ENCODE assay signal across 8 cellular contexts in genomic region chr3:138726042-138726441, GRCh38.
DNase-seq lines count a peak whose midpoint lies in the region; ATAC-seq and TF ChIP-seq lines count a peak whose summit lies in the region.
"Not testable (repeated sequence)": the region's sequence is repeated elsewhere in the genome, so short reads cannot be mapped to it uniquely, and the experiment has no call there.

No MANE protein-coding gene starts in this region.

- not testable (repeated sequence) for H3K4me2 ChIP-seq in GM23338, neural progenitor cell

- H4K20me1 ChIP-seq in GM23338 (replicated peaks; ENCODE audit: insufficient read depth); neural progenitor cell (ENCODE audit: low read depth): not testable (repeated sequence)

- not testable (repeated sequence) for H3K36me3 Mint-ChIP-seq in GM23338 (ENCODE audit: low read depth); neural progenitor cell
- peaks cover 10% of the 10 kb centered on the region for H3K36me3 Mint-ChIP-seq in activated naive CD8-positive, alpha-beta T cell treated with anti-CD3 and anti-CD28 coated beads for 36 hours

- not testable (repeated sequence) for H3K9me2 ChIP-seq in GM23338 (ENCODE audit: insufficient read depth)

- not testable (repeated sequence) for TF ChIP-seq POLR2A in heart left ventricle (IDR thresholded peaks at IDR 0.05)

- ATAC-seq in GM19025 (IDR thresholded peaks at IDR 0.05; ENCODE audit: low read depth, unreplicated experiment): peak; percentile 70
- ATAC-seq in GM23338: not testable (repeated sequence)
- ATAC-seq in HG03108 (IDR thresholded peaks at IDR 0.05; ENCODE audit: unreplicated experiment): peak; percentile 63
- peak; percentile 15 to 36 (median 23) for ATAC-seq in heart left ventricle

- not testable (repeated sequence) for TF ChIP-seq CTCF in GM23338 (conservative IDR thresholded peaks at IDR 0.05; ENCODE audit: low read depth in 2 of 2); heart left ventricle (IDR thresholded peaks at IDR 0.05); neural progenitor cell (IDR thresholded peaks at IDR 0.05)

- H3K27ac Mint-ChIP-seq in GM23338 (peak overlapping the region; percentile 49; the same call in 1 of the 2 replicates), neural progenitor cell (peak overlapping the region; percentile 35)
- H3K27ac Mint-ChIP-seq in activated naive CD8-positive, alpha-beta T cell treated with anti-CD3 and anti-CD28 coated beads for 36 hours: peak overlapping the region; percentile 9

- H3K27ac ChIP-seq in GM23338 (ENCODE audit: low read depth); neural progenitor cell: not testable (repeated sequence)
- peak overlapping the region in 1 of 12 donors; percentile 21 for H3K27ac ChIP-seq in heart left ventricle

- not testable (repeated sequence) for H3K27me3 Mint-ChIP-seq in GM23338 (ENCODE audit: insufficient read depth, low read depth, poor library complexity); activated naive CD8-positive, alpha-beta T cell treated with anti-CD3 and anti-CD28 coated beads for 36 hours; neural progenitor cell (ENCODE audit: insufficient read depth, low read depth)

- not testable (repeated sequence) for H3K9me3 Mint-ChIP-seq in GM23338; activated naive CD8-positive, alpha-beta T cell treated with anti-CD3 and anti-CD28 coated beads for 36 hours; neural progenitor cell

- H3K4me1 Mint-ChIP-seq in GM23338 (peaks cover 18% of the 10 kb centered on the region; the same call in 2 of the 3 replicates), neural progenitor cell (peaks cover 39% of the 10 kb centered on the region)
- H3K4me1 Mint-ChIP-seq in activated naive CD8-positive, alpha-beta T cell treated with anti-CD3 and anti-CD28 coated beads for 36 hours: peaks cover 19% of the 10 kb centered on the region

- 26 to 52% (median 45%) methylated on average over 2 of the region's 2 CpGs for WGBS in heart left ventricle, 4 donors

- intact Hi-C loops in heart left ventricle (cut with DNase I): not testable (repeated sequence)

- DNase-seq in CMK (ENCODE audit: low read depth) (peak; percentile 65), GM23338 (ENCODE audit: low spot score) (peak; percentile 11), OCI-M2 (lab: John Stamatoyannopoulos, UW; ENCODE audit: unreplicated experiment) (peak; percentile 66)
- DNase-seq in activated naive CD8-positive, alpha-beta T cell treated with anti-CD3 and anti-CD28 coated beads for 36 hours; heart left ventricle; neural progenitor cell (ENCODE audit: low spot score): not testable (repeated sequence)

- H3K4me3 Mint-ChIP-seq in GM23338; activated naive CD8-positive, alpha-beta T cell treated with anti-CD3 and anti-CD28 coated beads for 36 hours; neural progenitor cell: not testable (repeated sequence)

- not testable (repeated sequence) for H3K4me1 ChIP-seq in GM23338 (ENCODE audit: insufficient read depth)
- H3K4me1 ChIP-seq in heart left ventricle: peaks cover 0 to 20% (median 3%) of the 10 kb centered on the region in 12 donors
- H3K4me1 ChIP-seq in neural progenitor cell: peaks cover 12% of the 10 kb centered on the region

- H3K36me3 ChIP-seq in GM23338 (ENCODE audit: insufficient read depth); neural progenitor cell: not testable (repeated sequence)
- peaks cover 0 to 12% (median under 1%) of the 10 kb centered on the region in 9 donors for H3K36me3 ChIP-seq in heart left ventricle

- not testable (repeated sequence) for H3K27me3 ChIP-seq in GM23338 (ENCODE audit: insufficient read depth); heart left ventricle; neural progenitor cell

- H3K4me3 ChIP-seq in GM23338, heart left ventricle, neural progenitor cell: not testable (repeated sequence)

- not testable (repeated sequence) for H3K9me3 ChIP-seq in heart left ventricle; neural progenitor cell (ENCODE audit: low read depth)

- not testable (repeated sequence) for H3K79me2 ChIP-seq in GM23338 (replicated peaks; ENCODE audit: insufficient read depth); neural progenitor cell (ENCODE audit: low read depth)

- H3F3A ChIP-seq in GM23338 (replicated peaks; ENCODE audit: low read depth); neural progenitor cell (ENCODE audit: low read depth): not testable (repeated sequence)

- not testable (repeated sequence) for H3K9ac ChIP-seq in neural progenitor cell

- not testable (repeated sequence) for H2AFZ ChIP-seq in GM23338; neural progenitor cell (replicated peaks)
